ENCODE assay signal across 8 cellular contexts in the genomic region with DNA sequence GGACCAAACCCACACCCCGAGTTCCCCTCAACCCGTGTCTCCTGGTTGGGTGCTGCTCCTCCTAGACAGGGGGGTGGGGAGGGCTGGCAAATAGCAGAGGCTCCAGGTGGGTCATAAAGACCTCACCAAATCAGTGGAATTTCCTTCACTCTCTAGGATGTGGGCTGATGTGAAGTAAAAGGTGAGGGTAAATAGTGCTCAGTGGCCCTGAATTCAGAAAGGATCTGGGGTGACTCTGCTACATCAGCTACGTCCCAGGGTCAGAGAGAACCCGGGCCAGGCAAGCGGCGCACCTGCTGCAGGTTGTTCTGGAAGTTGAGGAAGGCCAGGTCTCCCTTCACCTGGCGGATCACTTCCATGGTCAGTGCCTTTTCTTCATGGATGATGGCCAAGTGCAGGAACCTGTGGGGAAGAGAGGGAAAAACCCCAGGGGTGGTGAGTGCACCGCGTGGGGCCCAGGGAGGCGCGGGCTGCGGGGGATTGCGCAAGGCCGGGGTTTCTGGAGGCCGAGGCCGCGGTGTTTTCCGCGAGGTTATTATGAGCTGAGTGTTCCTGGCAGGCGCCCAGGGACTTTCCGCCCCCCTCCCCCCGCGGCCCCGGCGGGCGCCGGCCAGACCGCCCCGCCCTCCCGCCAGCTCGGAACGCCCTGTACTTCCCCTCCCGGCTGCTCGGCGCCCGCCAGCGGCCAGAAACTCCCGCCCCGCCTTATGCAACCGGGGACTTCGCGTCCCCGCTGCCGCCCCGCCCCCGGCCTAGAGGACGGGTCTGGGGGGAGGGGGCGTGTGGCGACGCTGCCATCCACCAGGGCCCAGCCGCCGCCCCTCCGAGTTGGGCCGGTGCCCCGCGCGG. TPM values are rescaled to one million over a fixed set of nuclear protein-coding genes. Genes with fewer than 3 reads are reported as not detected.
A peak's percentile ranks its signal among the peaks of the same experiment; 100 is the strongest.
DNase-seq lines count a peak whose midpoint lies in the region; ATAC-seq and TF ChIP-seq lines count a peak whose summit lies in the region.

No MANE protein-coding gene starts in this region.

- no peaks in the 10 kb centered on the region for H3K9me3 Mint-ChIP-seq in activated naive CD4-positive, alpha-beta T cell treated with anti-CD3 and anti-CD28 coated beads for 36 hours

- TF ChIP-seq POLR2A in NB4 (IDR thresholded peaks at IDR 0.05; ENCODE audit: extremely low read depth, insufficient read length) (no peak), gastroesophageal sphincter (IDR thresholded peaks at IDR 0.05) (no peak)

- H3K27me3 Mint-ChIP-seq in activated naive CD4-positive, alpha-beta T cell treated with anti-CD3 and anti-CD28 coated beads for 36 hours (ENCODE audit: low read depth) = no peaks in the 10 kb centered on the region

- intact Hi-C loops in activated naive CD4-positive, alpha-beta T cell treated with anti-CD3 and anti-CD28 coated beads for 36 hours (cut with micrococcal nuclease) = loop anchor here (1.0 to 5.0 kb wide), 17 partner anchors 13 to 914 kb away; partner anchors contain the start of genes FAM177A1, PRORP, PSMA6 and RALGAPA1

- peaks cover 48% of the 10 kb centered on the region for H3K36me3 Mint-ChIP-seq in activated naive CD4-positive, alpha-beta T cell treated with anti-CD3 and anti-CD28 coated beads for 36 hours (ENCODE audit: low read depth)

- peaks cover 8 to 49% of the 10 kb centered on the region in 2 donors for H3K36me3 ChIP-seq in gastroesophageal sphincter

- H3K27me3 ChIP-seq in gastroesophageal sphincter = no peaks in the 10 kb centered on the region

- H3K4me3 Mint-ChIP-seq in activated naive CD4-positive, alpha-beta T cell treated with anti-CD3 and anti-CD28 coated beads for 36 hours = peak overlapping the region; percentile 98

- 0% methylated on average over 2 to 3 of the region's 57 CpGs for WGBS in gastroesophageal sphincter (ENCODE audit: low coverage in 1 of 2), 2 donors

- TF ChIP-seq CTCF in NB4 (IDR thresholded peaks at IDR 0.05; ENCODE audit: low read depth, low read length) (no peak), gastroesophageal sphincter (IDR thresholded peaks at IDR 0.05) (peak in 3 of 4 experiments; percentile 12 to 20 (median 16))

- CTCF ChIA-PET in activated naive CD4-positive, alpha-beta T cell treated with anti-CD3 and anti-CD28 coated beads for 36 hours (lab: Charles Lee) = interaction anchor here (0.7 to 5.0 kb wide), 14 partner anchors 10 to 280 kb away, joined by 3 to 40 read pairs (median 12); partner anchors contain the start of gene PSMA6

- peak; percentile 86 for TF ChIP-seq EP300 in gastroesophageal sphincter (IDR thresholded peaks at IDR 0.05)

- peak overlapping the region; percentile 99 for H3K27ac Mint-ChIP-seq in activated naive CD4-positive, alpha-beta T cell treated with anti-CD3 and anti-CD28 coated beads for 36 hours

- DNase-seq in NB4 (ENCODE audit: low read depth) (peak; percentile 95), SK-MEL-5 (ENCODE audit: low read depth, low spot score) (peak; percentile 85), nucleus accumbens (lab: John Stamatoyannopoulos, UW) (peak; percentile 43 to 96 (median 88)), substantia nigra (lab: John Stamatoyannopoulos, UW) (peak; percentile 67 to 97 (median 92))
- DNase-seq in activated naive CD4-positive, alpha-beta T cell treated with anti-CD3 and anti-CD28 coated beads for 36 hours = peak; percentile 97

- in situ Hi-C loops in SK-MEL-5 (cut with HindIII; ENCODE audit: low pct_unique_long_range_greater_than_20kb, low sequenced_read_pairs) = no loop called here

- H3K27ac ChIP-seq in gastroesophageal sphincter (peak overlapping the region; percentile 99 to 100 (median 100)), substantia nigra (ENCODE audit: low read depth, low read length, poor library complexity, severe bottlenecking) (peak overlapping the region; percentile 99)

- H3K4me3 ChIP-seq in GM08714 (ENCODE audit: low read length) = peak overlapping the region; percentile 91
- peak overlapping the region; percentile 75 for H3K4me3 ChIP-seq in NB4 (ENCODE audit: low read depth, low read length)
- H3K4me3 ChIP-seq in gastroesophageal sphincter = peak overlapping the region; percentile 97 to 98

- peaks cover 4 to 58% (median 32%) of the 10 kb centered on the region in 3 donors for H3K4me1 ChIP-seq in gastroesophageal sphincter

- H3K9me3 ChIP-seq in gastroesophageal sphincter = no peaks in the 10 kb centered on the region

- H3K4me1 Mint-ChIP-seq in activated naive CD4-positive, alpha-beta T cell treated with anti-CD3 and anti-CD28 coated beads for 36 hours (ENCODE audit: low read depth) = peaks cover 39% of the 10 kb centered on the region

- ATAC-seq in HG02571 (IDR thresholded peaks at IDR 0.05; ENCODE audit: unreplicated experiment) = peak; percentile 45
- peak; percentile 87 for ATAC-seq in gastroesophageal sphincter

RNA-seq across cellular contexts. Expression of gene NFKBIA, which starts 0.9 kb away (rescaled TPM):
- total RNA-seq in SK-MEL-5 (2014; rRNA removed; shearing (Covaris generic)) = 25.8 and 26.7 TPM in 2 replicates
- 24.3 and 32.3 TPM in 2 replicates for polyA plus RNA-seq in SK-MEL-5 (2015; cell fraction: cytosol; rRNA removed)
- 68.5 and 74.5 TPM in 2 replicates for polyA plus RNA-seq in SK-MEL-5 (2015; cell fraction: nucleus; rRNA removed)
- 100 to 1,000 TPM; 289 to 293 TPM for total RNA-seq in activated naive CD4-positive, alpha-beta T cell treated with anti-CD3 and anti-CD28 coated beads for 36 hours
- 100 to 1,000 TPM; 285 to 493 (median 341) TPM for total RNA-seq in gastroesophageal sphincter

Comparison
In these comparisons a context has a peak if more than half of its experiments do, and no peak if none do; other contexts are left out.
1. Peak in every context shown above with its lines: DNase-seq, ATAC-seq, H3K4me3 ChIP-seq and H3K27ac ChIP-seq.
2. RNA of gene NFKBIA, which starts 0.9 kb away (total RNA-seq): 285 to 493 TPM in gastroesophageal sphincter and 289 to 293 TPM in activated naive CD4-positive, alpha-beta T cell treated with anti-CD3 and anti-CD28 coated beads for 36 hours; 25.8 to 26.7 TPM in SK-MEL-5; every median in the first group is over 10 times any median in the second.